Comparison of ENCODE assay signal across 21 cellular contexts in the genomic region with DNA sequence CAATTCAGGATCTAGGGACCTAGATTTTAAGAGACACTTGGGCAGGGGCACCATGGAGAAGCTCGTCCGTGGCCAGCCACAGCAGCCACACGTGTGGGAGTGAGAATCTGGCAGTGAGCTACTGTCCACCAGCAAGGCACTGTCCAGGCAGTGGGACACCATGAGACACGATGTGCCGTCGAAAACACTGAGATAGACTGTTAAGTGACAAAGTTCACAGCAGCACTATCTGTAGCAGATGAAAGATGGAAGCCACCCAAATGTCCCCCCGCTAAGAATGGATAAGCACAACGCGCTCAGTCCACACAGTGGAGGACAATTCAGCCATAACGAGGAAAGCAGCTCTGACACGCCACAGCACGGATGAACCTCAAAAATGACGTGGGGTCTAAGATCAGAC. TPM values are rescaled to one million over a fixed set of nuclear protein-coding genes. Genes with fewer than 3 reads are reported as not detected.
DNase-seq lines count a peak whose midpoint lies in the region; ATAC-seq and TF ChIP-seq lines count a peak whose summit lies in the region.
"Had no signal": no experiment of that assay in that cellular context is flagged by ENCODE, and none has a peak within 500 bp of the region (broad histone marks: within the 10 kb centered on the region; RNA-seq: fewer than 3 reads in every experiment).

No MANE protein-coding gene starts in this region.

- no peak overlapping the region for H3K4me3 ChIP-seq in psoas muscle
- H3K4me3 ChIP-seq: thoracic aorta had no signal

- no peaks in the 10 kb centered on the region for H3K4me1 Mint-ChIP-seq in activated T-helper 17 cell treated with anti-CD3 and anti-CD28 coated beads, Interleukin-2, amount 50 U/mL, for 72 hours
- H3K4me1 Mint-ChIP-seq: brain, neural crest cell had no signal

- TF ChIP-seq CTCF in RWPE1 (conservative IDR thresholded peaks at IDR 0.05; ENCODE audit: low read depth) (no peak), psoas muscle (IDR thresholded peaks at IDR 0.05) (no peak)

- no peaks in the 10 kb centered on the region for H3K27me3 Mint-ChIP-seq in activated T-helper 17 cell treated with anti-CD3 and anti-CD28 coated beads, Interleukin-2, amount 50 U/mL, for 72 hours
- H3K27me3 Mint-ChIP-seq: activated CD4-positive, alpha-beta T cell treated with anti-CD3 and anti-CD28 coated beads, Interleukin-2, amount 10 ng/mL, durations not matched to agents 7 days and 5 days; activated naive CD4-positive, alpha-beta T cell treated with anti-CD3 and anti-CD28 coated beads, Interleukin-2, amount 10 ng/mL, durations not matched to agents 7 days and 5 days; brain; progenitor cell of endocrine pancreas had no signal

- ATAC-seq in left cardiac atrium = peak; percentile 67 to 76
- ATAC-seq in psoas muscle = no peak
- ATAC-seq in activated T-helper 17 cell treated with anti-CD3 and anti-CD28 coated beads, Interleukin-2, amount 50 U/mL, for 72 hours (replicated peaks) = no peak
- no peak for ATAC-seq in GM19463 (IDR thresholded peaks at IDR 0.05; ENCODE audit: unreplicated experiment)
- ATAC-seq: CD8-positive, alpha-beta T cell; stimulated activated naive CD8-positive, alpha-beta T cell treated with anti-CD3 and anti-CD28 coated beads, Interleukin-15, Interleukin-2, amounts not matched to agents 100 U/mL and 50 U/mL, for 24 hours had no signal

- H3K36me3 ChIP-seq in psoas muscle (ENCODE audit: insufficient read depth in 1 of 2, low read depth in 1 of 2) = peaks cover 0 to 40% of the 10 kb centered on the region in 2 donors

- whole genome bisulfite sequencing in psoas muscle, 3 donors = 75 to 77% (median 77%) methylated on average over 13 of the region's 13 CpGs

- peaks cover 5% of the 10 kb centered on the region for H3K4me1 ChIP-seq in psoas muscle

- peaks cover 17% of the 10 kb centered on the region for H3K36me3 Mint-ChIP-seq in activated T-helper 17 cell treated with anti-CD3 and anti-CD28 coated beads, Interleukin-2, amount 50 U/mL, for 72 hours (ENCODE audit: low read depth)
- H3K36me3 Mint-ChIP-seq: activated naive CD4-positive, alpha-beta T cell treated with anti-CD3 and anti-CD28 coated beads, Interleukin-2, amount 10 ng/mL, durations not matched to agents 7 days and 5 days had no signal

- intact Hi-C loops in left cardiac atrium (cut with DNase I) = no loop called here
- intact Hi-C loops in psoas muscle (cut with DNase I) = no loop called here

- H3K27ac Mint-ChIP-seq in activated T-helper 17 cell treated with anti-CD3 and anti-CD28 coated beads, Interleukin-2, amount 50 U/mL, for 72 hours = no peak overlapping the region
- H3K27ac Mint-ChIP-seq: activated CD4-positive, alpha-beta T cell treated with anti-CD3 and anti-CD28 coated beads, Interleukin-2, amount 10 ng/mL, durations not matched to agents 7 days and 5 days; activated naive CD4-positive, alpha-beta T cell treated with anti-CD3 and anti-CD28 coated beads, Interleukin-2, amount 10 ng/mL, durations not matched to agents 7 days and 5 days; brain; CD8-positive, alpha-beta T cell; progenitor cell of endocrine pancreas; T-helper 2 cell treated with Interferon-gamma antibody and Interleukin-4, amounts not matched to agents 5 μg/mL and 100 μg/mL, for 36 hours had no signal

- DNase-seq in DMS79 (lab: John Stamatoyannopoulos, UW) (peak; percentile 57), DMS79 treated with DMSO at 0.1 percent for 48 hours (lab: John Stamatoyannopoulos, UW) (no peak), RWPE1 (ENCODE audit: low spot score) (no peak), left cardiac atrium (peak; percentile 37), psoas muscle (no peak), NCI-H1436 (lab: John Stamatoyannopoulos, UW) (no peak)
- DNase-seq: activated CD4-positive, alpha-beta T cell treated with anti-CD3 and anti-CD28 coated beads, Interleukin-2, amount 10 ng/mL, durations not matched to agents 7 days and 5 days; activated naive CD4-positive, alpha-beta T cell treated with anti-CD3 and anti-CD28 coated beads, Interleukin-2, amount 10 ng/mL, durations not matched to agents 7 days and 5 days; CD8-positive, alpha-beta T cell; Karpas-422; mammary epithelial cell; NCI-H146; NCI-H446 treated with DMSO at 0.1 percent for 48 hours; stimulated activated naive CD8-positive, alpha-beta T cell treated with anti-CD3 and anti-CD28 coated beads, Interleukin-15, Interleukin-2, amounts not matched to agents 100 U/mL and 50 U/mL, for 24 hours had no signal

- H3K27ac ChIP-seq in RWPE1 = peak overlapping the region; percentile 81
- H3K27ac ChIP-seq in psoas muscle = peak overlapping the region; percentile 23

- POLR2A ChIA-PET in RWPE1 (lab: Yijun Ruan, JAX; ENCODE audit: low non-redundant PET) = no interaction called here

- H3K27me3 ChIP-seq in psoas muscle (ENCODE audit: insufficient read depth in 3 of 3, low read length in 2 of 3) = no peaks in the 10 kb centered on the region

- CTCF ChIA-PET in RWPE1 (lab: Yijun Ruan, JAX) = interaction anchor here (0.7 kb wide), 1 partner anchor 69 kb away, joined by 4 read pairs; no protein-coding TSS in a partner anchor

- no peaks in the 10 kb centered on the region for H3K9me3 Mint-ChIP-seq in activated T-helper 17 cell treated with anti-CD3 and anti-CD28 coated beads, Interleukin-2, amount 50 U/mL, for 72 hours
- H3K9me3 Mint-ChIP-seq: activated CD4-positive, alpha-beta T cell treated with anti-CD3 and anti-CD28 coated beads, Interleukin-2, amount 10 ng/mL, durations not matched to agents 7 days and 5 days; activated naive CD4-positive, alpha-beta T cell treated with anti-CD3 and anti-CD28 coated beads, Interleukin-2, amount 10 ng/mL, durations not matched to agents 7 days and 5 days; brain; CD8-positive, alpha-beta T cell; neural crest cell; T-helper 2 cell treated with Interferon-gamma antibody and Interleukin-4, amounts not matched to agents 5 μg/mL and 100 μg/mL, for 36 hours had no signal

- no peaks in the 10 kb centered on the region for H3K9me3 ChIP-seq in psoas muscle
- H3K9me3 ChIP-seq: thoracic aorta had no signal

- H3K4me3 Mint-ChIP-seq in activated T-helper 17 cell treated with anti-CD3 and anti-CD28 coated beads, Interleukin-2, amount 50 U/mL, for 72 hours = no peak overlapping the region
- H3K4me3 Mint-ChIP-seq: activated CD4-positive, alpha-beta T cell treated with anti-CD3 and anti-CD28 coated beads, Interleukin-2, amount 10 ng/mL, durations not matched to agents 7 days and 5 days; activated naive CD4-positive, alpha-beta T cell treated with anti-CD3 and anti-CD28 coated beads, Interleukin-2, amount 10 ng/mL, durations not matched to agents 7 days and 5 days; brain; CD8-positive, alpha-beta T cell; neural crest cell; T-helper 2 cell treated with Interferon-gamma antibody and Interleukin-4, amounts not matched to agents 5 μg/mL and 100 μg/mL, for 36 hours had no signal

RNA-seq across cellular contexts. Expression of a gene that starts 19.7 kb away (rescaled TPM):
- total RNA-seq in left cardiac atrium = 10 to 100 TPM; 91.7 to 98.0 TPM
- 10 to 100 TPM; 43.7 to 73.7 (median 59.0) TPM for total RNA-seq in psoas muscle
- polyA plus RNA-seq in psoas muscle = 10 to 100 TPM; 34.8 to 64.7 (median 46.7) TPM
- total RNA-seq in activated T-helper 17 cell treated with anti-CD3 and anti-CD28 coated beads, Interleukin-2, amount 50 U/mL, for 72 hours = 1 to 10 TPM; 3.2 to 3.5 TPM

RNA-seq across cellular contexts. Expression of a gene that starts 55.9 kb away (rescaled TPM):
- 10 to 100 TPM; 20.1 to 22.3 TPM for total RNA-seq in left cardiac atrium
- 10 to 100 TPM; 19.8 to 35.1 (median 25.5) TPM for total RNA-seq in psoas muscle
- 10 to 100 TPM; 31.7 to 44.0 (median 42.6) TPM for polyA plus RNA-seq in psoas muscle
- 10 to 100 TPM; 23.5 to 31.4 TPM for total RNA-seq in activated T-helper 17 cell treated with anti-CD3 and anti-CD28 coated beads, Interleukin-2, amount 50 U/mL, for 72 hours

Comparison
In these comparisons a context has a peak if more than half of its experiments do, and no peak if none do; other contexts are left out.
1. DNase-seq: peak in DMS79 (single experiment) and left cardiac atrium (single experiment); none in DMS79 treated with DMSO at 0.1 percent for 48 hours (single experiment), RWPE1 (single experiment), psoas muscle (0 of 2) and NCI-H1436 (single experiment).
2. ATAC-seq: peak in left cardiac atrium (2 of 2); none in psoas muscle (0 of 4), activated T-helper 17 cell treated with anti-CD3 and anti-CD28 coated beads, Interleukin-2, amount 50 U/mL, for 72 hours (single experiment) and GM19463 (single experiment).
3. RNA of a gene that starts 19.7 kb away (total RNA-seq): 91.7 to 98.0 TPM in left cardiac atrium and 43.7 to 73.7 TPM in psoas muscle; 3.2 to 3.5 TPM in activated T-helper 17 cell treated with anti-CD3 and anti-CD28 coated beads, Interleukin-2, amount 50 U/mL, for 72 hours; every median in the first group is over 4 times any median in the second.